In genomic region chr9:93207326-93207814, GRCh38 we compare ENCODE assay signal across 9 cellular contexts. TPM values are rescaled to one million over a fixed set of nuclear protein-coding genes. Genes with fewer than 3 reads are reported as not detected.
DNase-seq lines count a peak whose midpoint lies in the region; FAIRE-seq and TF ChIP-seq lines count a peak whose summit lies in the region.
"Had no signal": no experiment of that assay in that cellular context is flagged by ENCODE, and none has a peak within 500 bp of the region (broad histone marks: within the 10 kb centered on the region; RNA-seq: fewer than 3 reads in every experiment).

No MANE protein-coding gene starts in this region.

- no peak for TF ChIP-seq CTCF in neural progenitor cell (IDR thresholded peaks at IDR 0.05)

- peaks cover 39% of the 10 kb centered on the region for H4K20me1 ChIP-seq in neural progenitor cell (ENCODE audit: low read depth)

- H3K27ac ChIP-seq in neural progenitor cell = no peak overlapping the region

- H3K27me3 Mint-ChIP-seq in neural progenitor cell (ENCODE audit: insufficient read depth, low read depth) (peaks cover 7% of the 10 kb centered on the region), immature natural killer cell (ENCODE audit: low read depth in 3 of 3) (peaks cover 2 to 9% (median 4%) of the 10 kb centered on the region in 3 donors)

- H3K4me1 ChIP-seq in neural progenitor cell = peaks cover 27% of the 10 kb centered on the region

- no peaks in the 10 kb centered on the region for H3K36me3 ChIP-seq in neural progenitor cell

- H3K4me3 ChIP-seq in neural progenitor cell = no peak overlapping the region
- H3K4me3 ChIP-seq: skin epidermis had no signal

- peaks cover 14% of the 10 kb centered on the region for H3F3A ChIP-seq in neural progenitor cell (ENCODE audit: low read depth)

- H3K4me1 Mint-ChIP-seq in neural progenitor cell (peaks cover 66% of the 10 kb centered on the region), immature natural killer cell (peaks cover 20 to 21% of the 10 kb centered on the region in 2 donors)

- H3K79me2 ChIP-seq in neural progenitor cell (ENCODE audit: low read depth) = peaks cover 5% of the 10 kb centered on the region

- H3K9me3 Mint-ChIP-seq in neural progenitor cell (no peaks in the 10 kb centered on the region), immature natural killer cell (no peaks in the 10 kb centered on the region)

- no peaks in the 10 kb centered on the region for H3K9me3 ChIP-seq in neural progenitor cell (ENCODE audit: low read depth)

- H3K27ac Mint-ChIP-seq in neural progenitor cell = peak overlapping the region; percentile 98
- H3K27ac Mint-ChIP-seq in immature natural killer cell = peak overlapping the region in 1 of 6 donors; percentile 35

- H3K27me3 ChIP-seq in neural progenitor cell = no peaks in the 10 kb centered on the region

- H3K36me3 Mint-ChIP-seq in neural progenitor cell (peaks cover 2% of the 10 kb centered on the region), immature natural killer cell (no peaks in the 10 kb centered on the region)

- H3K4me3 Mint-ChIP-seq in neural progenitor cell (peak overlapping the region; percentile 57), immature natural killer cell (no peak overlapping the region)

- H2AFZ ChIP-seq in neural progenitor cell (replicated peaks) = no peak overlapping the region

- FAIRE-seq in endometrium (lab: Jason Lieb, UNC) = peak; percentile 67

- H3K4me2 ChIP-seq in neural progenitor cell = no peak overlapping the region

- DNase-seq in COR-L47 (lab: John Stamatoyannopoulos, UW) = peak; percentile 32
- DNase-seq in NCI-H2227 (lab: John Stamatoyannopoulos, UW; ENCODE audit: unreplicated experiment) = peak; percentile 71
- no peak for DNase-seq in neural progenitor cell (ENCODE audit: low spot score)
- no peak for DNase-seq in NCI-H128 (lab: John Stamatoyannopoulos, UW; ENCODE audit: unreplicated experiment)
- DNase-seq in immature natural killer cell = no peak
- no peak for DNase-seq in SKM-1 treated with dmso at 0.1 percent for 144 hours (lab: John Stamatoyannopoulos, UW; ENCODE audit: unreplicated experiment)
- no peak for DNase-seq in activated CD4-positive, alpha-beta T cell treated with anti-CD3 and anti-CD28 coated beads for 4 hours

- H3K9ac ChIP-seq in neural progenitor cell = no peak overlapping the region

RNA-seq across cellular contexts. Expression of gene WNK2, which starts 23.4 kb away (rescaled TPM):
- total RNA-seq in neural progenitor cell (ENCODE audit: low replicate concordance) = 6.2 and 16.7 TPM in 2 replicates
- polyA plus RNA-seq in immature natural killer cell = not detected

Comparison
In these comparisons a context has a peak if more than half of its experiments do, and no peak if none do; other contexts are left out.
1. DNase-seq: peak in COR-L47 (single experiment) and NCI-H2227 (single experiment); none in neural progenitor cell (single experiment), NCI-H128 (single experiment), immature natural killer cell (0 of 3), SKM-1 treated with dmso at 0.1 percent for 144 hours (single experiment) and activated CD4-positive, alpha-beta T cell treated with anti-CD3 and anti-CD28 coated beads for 4 hours (0 of 2).